Comparison of ENCODE assay signal across 11 cellular contexts in genomic region chr12:6272300-6273208, GRCh38. TPM values are rescaled to one million over a fixed set of nuclear protein-coding genes. Genes with fewer than 3 reads are reported as not detected.
DNase-seq lines count a peak whose midpoint lies in the region; ATAC-seq, FAIRE-seq and TF ChIP-seq lines count a peak whose summit lies in the region.
"Had no signal": no experiment of that assay in that cellular context is flagged by ENCODE, and none has a peak within 500 bp of the region (broad histone marks: within the 10 kb centered on the region; RNA-seq: fewer than 3 reads in every experiment).

No MANE protein-coding gene starts in this region.

- peak overlapping the region; percentile 90 for H2BK120ac ChIP-seq in trophoblast cell (ENCODE audit: insufficient read depth, low read length, poor library complexity)

- H2AK5ac ChIP-seq in trophoblast cell (ENCODE audit: low read length): no peak overlapping the region

- H3K23ac ChIP-seq in trophoblast cell (ENCODE audit: low read length): no peak overlapping the region

- H2BK5ac ChIP-seq in trophoblast cell (ENCODE audit: low read depth, low read length, poor library complexity): peak overlapping the region; percentile 87

- H3K4me1 ChIP-seq in trophoblast cell (ENCODE audit: control insufficient read depth in 1 of 2, insufficient read depth in 2 of 2, low read length in 2 of 2) (peaks cover 21 to 24% of the 10 kb centered on the region in 2 experiments), left ventricle myocardium inferior (peaks cover 23% of the 10 kb centered on the region)

- H2BK12ac ChIP-seq in trophoblast cell (ENCODE audit: low read length): peak overlapping the region; percentile 70

- H3K4me3 ChIP-seq in GM12865 (ENCODE audit: low read depth, low read length) (no peak overlapping the region), bronchial epithelial cell (ENCODE audit: low read depth, low read length) (peak overlapping the region; percentile 5), trophoblast cell (ENCODE audit: low read depth, low read length) (no peak overlapping the region), left ventricle myocardium inferior (no peak overlapping the region)
- H3K4me3 ChIP-seq: thoracic aorta had no signal

- H3K4me2 ChIP-seq in trophoblast cell (ENCODE audit: low read length): peak overlapping the region; percentile 36

- H3K9ac ChIP-seq in trophoblast cell (ENCODE audit: low read length): no peak overlapping the region

- H3K27me3 ChIP-seq in bronchial epithelial cell (ENCODE audit: control insufficient read depth, insufficient read depth, low read length) (no peaks in the 10 kb centered on the region), trophoblast cell (ENCODE audit: insufficient read depth, low read length) (no peaks in the 10 kb centered on the region), left ventricle myocardium inferior (ENCODE audit: low read depth) (no peaks in the 10 kb centered on the region)

- TF ChIP-seq CTCF in GM12865 (IDR thresholded peaks at IDR 0.05; ENCODE audit: insufficient read depth, low read depth, low read length, missing control alignments) (no peak), bronchial epithelial cell (IDR thresholded peaks at IDR 0.05; ENCODE audit: insufficient read depth, low read length, severe bottlenecking) (no peak), left ventricle myocardium inferior (IDR thresholded peaks at IDR 0.05; ENCODE audit: borderline replicate concordance) (no peak)

- peaks cover 8% of the 10 kb centered on the region for H3K79me2 ChIP-seq in trophoblast cell (ENCODE audit: control insufficient read depth, insufficient read depth, low read length, poor library complexity)

- H3K79me1 ChIP-seq in trophoblast cell (ENCODE audit: low read length): peaks cover 25% of the 10 kb centered on the region

- intact Hi-C loops in left ventricle myocardium inferior (cut with micrococcal nuclease): no loop called here

- H4K8ac ChIP-seq in trophoblast cell (ENCODE audit: low read depth, low read length): peak overlapping the region; percentile 43

- FAIRE-seq in bronchial epithelial cell (lab: Jason Lieb, UNC): peak; percentile 75
- FAIRE-seq: islet of Langerhans had no signal

- no peak overlapping the region for H4K12ac ChIP-seq in trophoblast cell (ENCODE audit: low read depth, low read length)

- peak overlapping the region; percentile 99 for H4K91ac ChIP-seq in trophoblast cell (ENCODE audit: low read depth, low read length)

- no peak overlapping the region for H3K18ac ChIP-seq in trophoblast cell (ENCODE audit: low read length)

- H2AFZ ChIP-seq in trophoblast cell (ENCODE audit: insufficient read depth, low read length, poor library complexity): peak overlapping the region; percentile 2

- H3K9me3 ChIP-seq in trophoblast cell (ENCODE audit: insufficient read depth, low read depth, low read length) (no peaks in the 10 kb centered on the region), left ventricle myocardium inferior (replicated peaks) (no peaks in the 10 kb centered on the region)
- H3K9me3 ChIP-seq: thoracic aorta had no signal

- ATAC-seq in HG03469 (IDR thresholded peaks at IDR 0.05; ENCODE audit: unreplicated experiment): no peak
- ATAC-seq in HG03135 (IDR thresholded peaks at IDR 0.05; ENCODE audit: unreplicated experiment): no peak

- H3K27ac ChIP-seq in trophoblast cell (ENCODE audit: low read depth, low read length) (peak overlapping the region; percentile 97), left ventricle myocardium inferior (replicated peaks) (no peak overlapping the region)
- H3K27ac ChIP-seq: thoracic aorta had no signal

- no CpG with 5 or more reads among the region's 12 CpGs for WGBS in trophoblast cell (ENCODE audit: extremely low coverage, insufficient coverage, insufficient read length)

- peak overlapping the region; percentile 28 for H3K14ac ChIP-seq in trophoblast cell (ENCODE audit: low read length)

- H3K36me3 ChIP-seq in bronchial epithelial cell (ENCODE audit: control insufficient read depth, insufficient read depth, low read length): no peaks in the 10 kb centered on the region
- no peaks in the 10 kb centered on the region for H3K36me3 ChIP-seq in trophoblast cell (ENCODE audit: control insufficient read depth in 1 of 2, insufficient read depth in 2 of 2, low read length in 2 of 2)
- H3K36me3 ChIP-seq in left ventricle myocardium inferior: no peaks in the 10 kb centered on the region
- H3K36me3 ChIP-seq: thoracic aorta had no signal

- DNase-seq in GM12865 (ENCODE audit: low read depth): peak; percentile 39
- peak; percentile 84 for DNase-seq in HT-29 (ENCODE audit: low spot score)
- peak; percentile 98 for DNase-seq in bronchial epithelial cell (ENCODE audit: low read depth)
- DNase-seq in trophoblast cell: peak; percentile 90 to 93
- DNase-seq in SKM-1 treated with dmso at 0.1 percent for 144 hours (lab: John Stamatoyannopoulos, UW; ENCODE audit: unreplicated experiment): no peak
- no peak for DNase-seq in left ventricle myocardium inferior
- DNase-seq: OCI-M1 had no signal

- peak overlapping the region; percentile 28 for H3K4ac ChIP-seq in trophoblast cell (ENCODE audit: low read depth, low read length)

RNA-seq across cellular contexts. Expression of gene PLEKHG6, which starts 37.9 kb away (rescaled TPM):
- 90.1 and 94.8 TPM in 2 replicates for total RNA-seq in HT-29 (2014; rRNA removed; shearing (Covaris generic))
- total RNA-seq in bronchial epithelial cell: 15.3 and 23.4 TPM in 2 replicates
- 17.4 and 20.1 TPM in 2 replicates for polyA plus RNA-seq in trophoblast cell (2013)
- total RNA-seq in left ventricle myocardium inferior: 0.08 TPM

Comparison
In these comparisons a context has a peak if more than half of its experiments do, and no peak if none do; other contexts are left out.
1. DNase-seq: peak in GM12865 (single experiment), HT-29 (single experiment), bronchial epithelial cell (single experiment) and trophoblast cell (2 of 2); none in SKM-1 treated with dmso at 0.1 percent for 144 hours (single experiment) and left ventricle myocardium inferior (single experiment).
2. RNA of gene PLEKHG6, which starts 37.9 kb away (total RNA-seq): 90.1 to 94.8 TPM in HT-29 and 15.3 to 23.4 TPM in bronchial epithelial cell; 0.08 TPM in left ventricle myocardium inferior (single experiment); every median in the first group is over 10 times any median in the second.